ENCODE assay signal across 23 cellular contexts in genomic region chr20:48578397-48579098, GRCh38.
DNase-seq lines count a peak whose midpoint lies in the region; ATAC-seq, FAIRE-seq and TF ChIP-seq lines count a peak whose summit lies in the region.
"Had no signal": no experiment of that assay in that cellular context is flagged by ENCODE, and none has a peak within 500 bp of the region (broad histone marks: within the 10 kb centered on the region; RNA-seq: fewer than 3 reads in every experiment).

No MANE protein-coding gene starts in this region.

- no peak overlapping the region for H3K4ac ChIP-seq in H9 (ENCODE audit: low read depth, low read length)

- H3F3A ChIP-seq in neural progenitor cell (ENCODE audit: low read depth), result no peaks in the 10 kb centered on the region

- no peaks in the 10 kb centered on the region for H3K9me3 ChIP-seq in H9 (ENCODE audit: control insufficient read depth, low read depth, low read length)
- H3K9me3 ChIP-seq in neural progenitor cell (ENCODE audit: low read depth), result no peaks in the 10 kb centered on the region
- H3K9me3 ChIP-seq in small intestine (ENCODE audit: control insufficient read depth, low read depth), result no peaks in the 10 kb centered on the region
- no peaks in the 10 kb centered on the region for H3K9me3 ChIP-seq in CD4-positive, alpha-beta T cell (ENCODE audit: control insufficient read depth, low read length)
- H3K9me3 ChIP-seq: esophagus squamous epithelium, neutrophil, testis had no signal

- H3K4me1 Mint-ChIP-seq in H9, result peaks cover 7 to 8% of the 10 kb centered on the region in 2 experiments
- peaks cover 15% of the 10 kb centered on the region for H3K4me1 Mint-ChIP-seq in neural progenitor cell
- no peaks in the 10 kb centered on the region for H3K4me1 Mint-ChIP-seq in CD4-positive, alpha-beta T cell (ENCODE audit: low read depth)
- H3K4me1 Mint-ChIP-seq: activated naive CD8-positive, alpha-beta T cell treated with anti-CD3 and anti-CD28 coated beads, Interleukin-2, amount 50 U/mL, for 24 hours; IgD-negative memory B cell; stimulated activated effector memory CD8-positive, alpha-beta T cell treated with anti-CD3 and anti-CD28 coated beads, Interleukin-12 subunit alpha, Interleukin-12 subunit beta, amount 100 ng/mL, for 72 hours had no signal

- H3K27me3 Mint-ChIP-seq in H9 (ENCODE audit: low read depth), result no peaks in the 10 kb centered on the region; the same call in 1 of the 2 replicates
- H3K27me3 Mint-ChIP-seq in neural progenitor cell (ENCODE audit: insufficient read depth, low read depth), result peaks cover 12% of the 10 kb centered on the region
- peaks cover 18% of the 10 kb centered on the region for H3K27me3 Mint-ChIP-seq in CD4-positive, alpha-beta T cell

- H3K27ac ChIP-seq in H9 (ENCODE audit: insufficient read length, low read depth, low read length) (no peak overlapping the region), VCaP (no peak overlapping the region), neural progenitor cell (no peak overlapping the region), small intestine (ENCODE audit: low read depth in 1 of 2, low read length in 1 of 2) (no peak overlapping the region)
- H3K27ac ChIP-seq in CD4-positive, alpha-beta T cell (ENCODE audit: low read depth, low read length), result no peak overlapping the region
- H3K27ac ChIP-seq: esophagus squamous epithelium, neutrophil, testis had no signal

- H3K4me1 ChIP-seq in H9 (ENCODE audit: insufficient read depth, low read length) (no peaks in the 10 kb centered on the region), neural progenitor cell (no peaks in the 10 kb centered on the region), small intestine (ENCODE audit: control insufficient read depth in 2 of 2, insufficient read depth in 1 of 2, low read depth in 1 of 2, low read length in 1 of 2) (no peaks in the 10 kb centered on the region)
- H3K4me1 ChIP-seq: esophagus squamous epithelium, testis had no signal

- H3K4me2 ChIP-seq in H9 (ENCODE audit: insufficient read depth, insufficient read length, low read length) (no peak overlapping the region), neural progenitor cell (no peak overlapping the region)

- no peak overlapping the region for H3K4me3 Mint-ChIP-seq in H9
- peak overlapping the region; percentile 54 for H3K4me3 Mint-ChIP-seq in neural progenitor cell
- H3K4me3 Mint-ChIP-seq in CD4-positive, alpha-beta T cell, result no peak overlapping the region
- H3K4me3 Mint-ChIP-seq: activated naive CD8-positive, alpha-beta T cell treated with anti-CD3 and anti-CD28 coated beads, Interleukin-2, amount 50 U/mL, for 24 hours; activated T-helper 1 cell treated with anti-CD3 and anti-CD28 coated beads, Interleukin-12 subunit alpha, Interleukin-12 subunit beta, Interleukin-2, Interleukin-4 antibody, amounts not matched to agents 30 ng/mL and 10 ng/mL and 1 ng/mL, durations not matched to agents 14 hours and 24 hours and 36 hours; IgD-negative memory B cell; stimulated activated effector memory CD8-positive, alpha-beta T cell treated with anti-CD3 and anti-CD28 coated beads, Interleukin-12 subunit alpha, Interleukin-12 subunit beta, amount 100 ng/mL, for 72 hours had no signal

- no peak overlapping the region for H3K23ac ChIP-seq in H9 (ENCODE audit: insufficient read length, low read depth, low read length)

- ATAC-seq in HG03457 (IDR thresholded peaks at IDR 0.05; ENCODE audit: unreplicated experiment), result no peak
- ATAC-seq in CD4-positive, alpha-beta T cell (ENCODE audit: poor library complexity), result no peak
- ATAC-seq: activated CD4-positive, CD25-positive, alpha-beta regulatory T cell treated with anti-CD3 and anti-CD28 coated beads, Interleukin-2, amount 50 U/mL, for 24 hours; activated naive CD8-positive, alpha-beta T cell treated with anti-CD3 and anti-CD28 coated beads, Interleukin-2, amount 50 U/mL, for 24 hours had no signal

- no peaks in the 10 kb centered on the region for H3K36me3 ChIP-seq in neural progenitor cell
- H3K36me3 ChIP-seq in small intestine (ENCODE audit: control insufficient read depth in 2 of 2, insufficient read depth in 2 of 2, low read length in 2 of 2), result no peaks in the 10 kb centered on the region
- H3K36me3 ChIP-seq: esophagus squamous epithelium, neutrophil had no signal

- TF ChIP-seq CTCF in H9 (conservative IDR thresholded peaks at IDR 0.05) (peak; percentile 18; the same call in 1 of the 3 replicates), VCaP (conservative IDR thresholded peaks at IDR 0.05) (peak; percentile 17; the same call in 1 of the 2 replicates), neural progenitor cell (IDR thresholded peaks at IDR 0.05) (no peak)
- TF ChIP-seq CTCF in CD4-positive, alpha-beta T cell (IDR thresholded peaks at IDR 0.05), result no peak

- no peaks in the 10 kb centered on the region for H3K23me2 ChIP-seq in H9 (ENCODE audit: insufficient read length, low read depth, low read length, poor library complexity, severe bottlenecking)

- H4K91ac ChIP-seq in H9 (ENCODE audit: insufficient read length, low read depth, low read length), result no peak overlapping the region

- no peak overlapping the region for H3K18ac ChIP-seq in H9 (ENCODE audit: insufficient read length, low read depth, low read length)

- H3K14ac ChIP-seq in H9 (ENCODE audit: insufficient read depth, low read length), result no peak overlapping the region; the same call in 1 of the 2 replicates

- H3K9ac ChIP-seq in H9 (ENCODE audit: extremely low read depth, insufficient read length, low read length) (no peak overlapping the region), neural progenitor cell (no peak overlapping the region)

- H3K79me2 ChIP-seq in H9 (ENCODE audit: insufficient read depth, low read length) (no peaks in the 10 kb centered on the region), neural progenitor cell (ENCODE audit: low read depth) (no peaks in the 10 kb centered on the region)

- WGBS in H9 (ENCODE audit: extremely low coverage, insufficient read length, low lambda C conversion rate), result no CpG with 5 or more reads among the region's 11 CpGs
- WGBS in small intestine, 3 donors, result 80 to 86% (median 82%) methylated on average over 11 of the region's 11 CpGs

- H2BK120ac ChIP-seq in H9 (ENCODE audit: low read depth, low read length, poor library complexity, severe bottlenecking), result no peak overlapping the region

- H3K4me3 ChIP-seq in neural progenitor cell (no peak overlapping the region), small intestine (ENCODE audit: low read depth in 1 of 2, low read length in 2 of 2) (no peak overlapping the region)
- H3K4me3 ChIP-seq: esophagus squamous epithelium, testis had no signal

- POLR2A ChIA-PET in CD4-positive, alpha-beta T cell (lab: Charles Lee), result no interaction called here

- H3K56ac ChIP-seq in H9 (ENCODE audit: insufficient read length, low read depth, low read length), result no peak overlapping the region

- H3K27ac Mint-ChIP-seq in H9, result no peak overlapping the region; a peak in 1 of 7 replicates
- peak overlapping the region; percentile 48 for H3K27ac Mint-ChIP-seq in neural progenitor cell
- no peak overlapping the region for H3K27ac Mint-ChIP-seq in CD4-positive, alpha-beta T cell
- H3K27ac Mint-ChIP-seq: activated naive CD8-positive, alpha-beta T cell treated with anti-CD3 and anti-CD28 coated beads, Interleukin-2, amount 50 U/mL, for 24 hours; activated T-helper 1 cell treated with anti-CD3 and anti-CD28 coated beads, Interleukin-12 subunit alpha, Interleukin-12 subunit beta, Interleukin-2, Interleukin-4 antibody, amounts not matched to agents 30 ng/mL and 10 ng/mL and 1 ng/mL, durations not matched to agents 14 hours and 24 hours and 36 hours; IgD-negative memory B cell; stimulated activated effector memory CD8-positive, alpha-beta T cell treated with anti-CD3 and anti-CD28 coated beads, Interleukin-12 subunit alpha, Interleukin-12 subunit beta, amount 100 ng/mL, for 72 hours had no signal

- H3K27me3 ChIP-seq in H9 (ENCODE audit: insufficient read depth, low read length) (no peaks in the 10 kb centered on the region), neural progenitor cell (no peaks in the 10 kb centered on the region), small intestine (ENCODE audit: control insufficient read depth in 2 of 2, insufficient read depth in 2 of 2, low read length in 2 of 2) (peaks cover 0 to 2% of the 10 kb centered on the region in 2 donors)
- H3K27me3 ChIP-seq in CD4-positive, alpha-beta T cell (ENCODE audit: control insufficient read depth, insufficient read depth, low read length), result no peaks in the 10 kb centered on the region
- H3K27me3 ChIP-seq: testis had no signal

- no peak overlapping the region for H2BK5ac ChIP-seq in H9 (ENCODE audit: insufficient read length, low read length)

- no peak overlapping the region for H2BK12ac ChIP-seq in H9 (ENCODE audit: insufficient read length, low read depth, low read length)

- no peaks in the 10 kb centered on the region for H3K36me3 Mint-ChIP-seq in H9 (ENCODE audit: insufficient read depth in 1 of 3, low read depth in 3 of 3)
- no peaks in the 10 kb centered on the region for H3K36me3 Mint-ChIP-seq in neural progenitor cell
- no peaks in the 10 kb centered on the region for H3K36me3 Mint-ChIP-seq in CD4-positive, alpha-beta T cell (ENCODE audit: low read depth)
- H3K36me3 Mint-ChIP-seq: stimulated activated effector memory CD8-positive, alpha-beta T cell treated with anti-CD3 and anti-CD28 coated beads, Interleukin-12 subunit alpha, Interleukin-12 subunit beta, amount 100 ng/mL, for 72 hours had no signal

- intact Hi-C loops in CD4-positive, alpha-beta T cell (cut with DNase I, micrococcal nuclease), result no loop called here

- no peak overlapping the region for H3T11ph ChIP-seq in H9 (ENCODE audit: low read length)

- no peak overlapping the region for H2BK20ac ChIP-seq in H9 (ENCODE audit: low read depth, low read length, poor library complexity, severe bottlenecking)

- H2AK5ac ChIP-seq in H9 (ENCODE audit: insufficient read length, low read length), result no peak overlapping the region

- H2AFZ ChIP-seq in H9 (ENCODE audit: low read length) (no peak overlapping the region), neural progenitor cell (replicated peaks) (no peak overlapping the region)

- peak; percentile 20 for DNase-seq in NCI-H82 (lab: John Stamatoyannopoulos, UW)
- DNase-seq in NCI-H82 treated with DMSO at 0.1 percent for 48 hours (lab: John Stamatoyannopoulos, UW; ENCODE audit: unreplicated experiment), result no peak
- DNase-seq in H9, result no peak
- DNase-seq in neural progenitor cell (ENCODE audit: low spot score), result no peak
- DNase-seq in small intestine, result no peak
- DNase-seq in CD4-positive, alpha-beta T cell, result no peak
- DNase-seq: activated CD8-positive, alpha-beta memory T cell treated with anti-CD3 and anti-CD28 coated beads for 24 hours; activated naive CD8-positive, alpha-beta T cell treated with anti-CD3 and anti-CD28 coated beads, Interleukin-2, amount 50 U/mL, for 24 hours; C1 segment of cervical spinal cord; DMS79; esophagus squamous epithelium; NCI-H1694; NCI-H2227 treated with DMSO at 0.1 percent for 48 hours; SIG-M5; stimulated activated CD4-positive, alpha-beta T cell treated with anti-CD3 and anti-CD28 coated beads, Interleukin-15, amount 100 ng/mL, for 24 hours; testis had no signal

- CTCF ChIA-PET in CD4-positive, alpha-beta T cell (lab: Charles Lee), result no interaction called here

- H3K79me1 ChIP-seq in H9 (ENCODE audit: insufficient read depth, low read depth, low read length, poor library complexity, severe bottlenecking), result no peaks in the 10 kb centered on the region

- FAIRE-seq in small intestine (lab: Jason Lieb, UNC), result no peak

- H3K9me3 Mint-ChIP-seq in H9, result no peaks in the 10 kb centered on the region; a peak in 1 of 5 replicates
- H3K9me3 Mint-ChIP-seq in neural progenitor cell, result no peaks in the 10 kb centered on the region
- H3K9me3 Mint-ChIP-seq in CD4-positive, alpha-beta T cell, result no peaks in the 10 kb centered on the region
- H3K9me3 Mint-ChIP-seq: activated naive CD8-positive, alpha-beta T cell treated with anti-CD3 and anti-CD28 coated beads, Interleukin-2, amount 50 U/mL, for 24 hours; activated T-helper 1 cell treated with anti-CD3 and anti-CD28 coated beads, Interleukin-12 subunit alpha, Interleukin-12 subunit beta, Interleukin-2, Interleukin-4 antibody, amounts not matched to agents 30 ng/mL and 10 ng/mL and 1 ng/mL, durations not matched to agents 14 hours and 24 hours and 36 hours; stimulated activated effector memory CD8-positive, alpha-beta T cell treated with anti-CD3 and anti-CD28 coated beads, Interleukin-12 subunit alpha, Interleukin-12 subunit beta, amount 100 ng/mL, for 72 hours had no signal

- H4K8ac ChIP-seq in H9 (replicated peaks; ENCODE audit: insufficient read length, low read depth, low read length), result no peak overlapping the region

- H4K20me1 ChIP-seq in H9 (ENCODE audit: control insufficient read depth, insufficient read depth, insufficient read length) (no peaks in the 10 kb centered on the region), neural progenitor cell (ENCODE audit: low read depth) (no peaks in the 10 kb centered on the region)

- no peak overlapping the region for H2BK15ac ChIP-seq in H9 (ENCODE audit: low read depth, low read length)

- no peak overlapping the region for H4K5ac ChIP-seq in H9 (ENCODE audit: insufficient read length, low read depth, low read length)

Comparison
In these comparisons a context has a peak if more than half of its experiments do, and no peak if none do; other contexts are left out.
1. CTCF ChIP-seq: peak in H9 (single experiment) and VCaP (single experiment); none in neural progenitor cell (single experiment) and CD4-positive, alpha-beta T cell (single experiment).